8 cellular contexts compared by ENCODE assay signal in genomic region chr9:33813712-33814641, GRCh38. TPM values are rescaled to one million over a fixed set of nuclear protein-coding genes. Genes with fewer than 3 reads are reported as not detected.
DNase-seq lines count a peak whose midpoint lies in the region; ATAC-seq and TF ChIP-seq lines count a peak whose summit lies in the region.

No MANE protein-coding gene starts in this region.

- no peak overlapping the region for H3K4ac ChIP-seq in H9 (ENCODE audit: low read depth, low read length)

- H3K4me1 Mint-ChIP-seq in H9 (peaks cover 15 to 16% of the 10 kb centered on the region in 2 experiments), memory B cell (peaks cover 27% of the 10 kb centered on the region)

- H3K36me3 Mint-ChIP-seq in H9 (ENCODE audit: insufficient read depth in 1 of 3, low read depth in 3 of 3) = peaks cover 0 to 5% (median 0%) of the 10 kb centered on the region in 3 experiments; a peak in 3 of 7 replicates
- H3K36me3 Mint-ChIP-seq in memory B cell = no peaks in the 10 kb centered on the region

- no peak overlapping the region for H3T11ph ChIP-seq in H9 (ENCODE audit: low read length)

- no peak overlapping the region for H4K8ac ChIP-seq in H9 (replicated peaks; ENCODE audit: insufficient read length, low read depth, low read length)

- H2BK20ac ChIP-seq in H9 (ENCODE audit: low read depth, low read length, poor library complexity, severe bottlenecking) = no peak overlapping the region

- no peak overlapping the region for H3K18ac ChIP-seq in H9 (ENCODE audit: insufficient read length, low read depth, low read length)

- no peak overlapping the region for H3K14ac ChIP-seq in H9 (ENCODE audit: insufficient read depth, low read length)

- WGBS in H9 (ENCODE audit: extremely low coverage, insufficient read length, low lambda C conversion rate) = no CpG with 5 or more reads among the region's 8 CpGs

- no peak overlapping the region for H4K91ac ChIP-seq in H9 (ENCODE audit: insufficient read length, low read depth, low read length)

- H3K36me3 ChIP-seq in PC-3 (ENCODE audit: low read depth, low read length) = no peaks in the 10 kb centered on the region
- no peaks in the 10 kb centered on the region for H3K36me3 ChIP-seq in upper lobe of right lung

- POLR2A ChIA-PET in PC-3 (lab: Charles Lee; ENCODE audit: unreplicated experiment) = no interaction called here

- H2BK12ac ChIP-seq in H9 (ENCODE audit: insufficient read length, low read depth, low read length) = no peak overlapping the region

- H3K4me3 Mint-ChIP-seq in H9 (no peak overlapping the region), memory B cell (no peak overlapping the region)

- H3K23ac ChIP-seq in H9 (ENCODE audit: insufficient read length, low read depth, low read length) = no peak overlapping the region

- no peak overlapping the region for H2BK5ac ChIP-seq in H9 (ENCODE audit: insufficient read length, low read length)

- peaks cover 8% of the 10 kb centered on the region for H3K23me2 ChIP-seq in H9 (ENCODE audit: insufficient read length, low read depth, low read length, poor library complexity, severe bottlenecking)

- peak; percentile 14 for DNase-seq in CMK (ENCODE audit: low read depth)
- no peak for DNase-seq in H9
- peak; percentile 60 for DNase-seq in PC-3
- peak; percentile 65 for DNase-seq in cerebellum (ENCODE audit: low spot score)
- peak in 1 of 2 donors; percentile 60 for DNase-seq in memory B cell (ENCODE audit: low spot score in 2 of 2)
- DNase-seq in upper lobe of right lung = no peak
- no peak for DNase-seq in HK-2 (ENCODE audit: unreplicated experiment)

- CTCF ChIA-PET in PC-3 (lab: Charles Lee) = interaction anchor here (1.0 to 1.4 kb wide), 4 partner anchors 35 to 76 kb away, joined by 3 to 17 read pairs (median 8); no protein-coding TSS in a partner anchor

- H3K9me3 ChIP-seq in H9 (ENCODE audit: control insufficient read depth, low read depth, low read length) (no peaks in the 10 kb centered on the region), PC-3 (ENCODE audit: low read length) (no peaks in the 10 kb centered on the region), upper lobe of right lung (no peaks in the 10 kb centered on the region)

- no peak overlapping the region for H3K27ac Mint-ChIP-seq in H9
- peak overlapping the region; percentile 98 for H3K27ac Mint-ChIP-seq in memory B cell

- H3K79me1 ChIP-seq in H9 (ENCODE audit: insufficient read depth, low read depth, low read length, poor library complexity, severe bottlenecking) = no peaks in the 10 kb centered on the region

- no peak overlapping the region for H2BK120ac ChIP-seq in H9 (ENCODE audit: low read depth, low read length, poor library complexity, severe bottlenecking)

- ATAC-seq in PC-3 (peak; percentile 19), memory B cell (ENCODE audit: low read depth) (peak; percentile 30), upper lobe of right lung (no peak), GM21528 (IDR thresholded peaks at IDR 0.05; ENCODE audit: low FRiP score, unreplicated experiment) (no peak)

- no peak overlapping the region for H2AFZ ChIP-seq in H9 (ENCODE audit: low read length)
- no peak overlapping the region; the same call in 1 of the 2 replicates for H2AFZ ChIP-seq in PC-3 (ENCODE audit: low read length)

- H3K27me3 ChIP-seq in H9 (ENCODE audit: insufficient read depth, low read length) (no peaks in the 10 kb centered on the region), PC-3 (ENCODE audit: low read length) (no peaks in the 10 kb centered on the region), upper lobe of right lung (no peaks in the 10 kb centered on the region)

- TF ChIP-seq CTCF in H9 (conservative IDR thresholded peaks at IDR 0.05) = peak; percentile 83
- peak; percentile 51 for TF ChIP-seq CTCF in PC-3 (conservative IDR thresholded peaks at IDR 0.05; ENCODE audit: low read depth, low read length)
- TF ChIP-seq CTCF in upper lobe of right lung (IDR thresholded peaks at IDR 0.05) = peak; percentile 70

- H3K4me2 ChIP-seq in H9 (ENCODE audit: insufficient read depth, insufficient read length, low read length) (no peak overlapping the region), PC-3 (ENCODE audit: low read length) (peak overlapping the region; percentile 33)

- H3K9ac ChIP-seq in H9 (ENCODE audit: extremely low read depth, insufficient read length, low read length) = no peak overlapping the region
- H3K9ac ChIP-seq in PC-3 (ENCODE audit: low read length) = no peak overlapping the region

- H3K56ac ChIP-seq in H9 (ENCODE audit: insufficient read length, low read depth, low read length) = no peak overlapping the region

- H3K4me3 ChIP-seq in PC-3 (ENCODE audit: low read length) = no peak overlapping the region
- no peak overlapping the region for H3K4me3 ChIP-seq in upper lobe of right lung

- H3F3A ChIP-seq in PC-3 (ENCODE audit: low read length, unreplicated experiment) = no peaks in the 10 kb centered on the region

- no peak overlapping the region for H2AK5ac ChIP-seq in H9 (ENCODE audit: insufficient read length, low read length)

- H3K27ac ChIP-seq in H9 (ENCODE audit: insufficient read length, low read depth, low read length) = no peak overlapping the region
- peak overlapping the region; percentile 71 for H3K27ac ChIP-seq in PC-3 (ENCODE audit: low read length)
- peak overlapping the region; percentile 97 for H3K27ac ChIP-seq in upper lobe of right lung

- no peaks in the 10 kb centered on the region; the same call in 1 of the 2 replicates for H3K4me1 ChIP-seq in H9 (ENCODE audit: insufficient read depth, low read length)
- peaks cover 26% of the 10 kb centered on the region for H3K4me1 ChIP-seq in PC-3 (ENCODE audit: insufficient read depth, low read length)
- H3K4me1 ChIP-seq in upper lobe of right lung = peaks cover 37% of the 10 kb centered on the region

- intact Hi-C loops in PC-3 (cut with micrococcal nuclease) = loop anchor here (1.0 kb wide), 1 partner anchor 38 kb away; no protein-coding TSS in a partner anchor
- intact Hi-C loops in upper lobe of right lung (cut with DNase I) = loop anchor here (5.0 kb wide), 1 partner anchor 38 kb away; no protein-coding TSS in a partner anchor

- H3K9me2 ChIP-seq in PC-3 (replicated peaks; ENCODE audit: low read length) = no peaks in the 10 kb centered on the region

- H4K5ac ChIP-seq in H9 (ENCODE audit: insufficient read length, low read depth, low read length) = no peak overlapping the region

- H4K20me1 ChIP-seq in H9 (ENCODE audit: control insufficient read depth, insufficient read depth, insufficient read length) (no peaks in the 10 kb centered on the region), PC-3 (ENCODE audit: low read length) (peaks cover 5% of the 10 kb centered on the region; the same call in 1 of the 2 replicates)

- H3K9me3 Mint-ChIP-seq in H9 (no peaks in the 10 kb centered on the region; a peak in 1 of 5 replicates), memory B cell (no peaks in the 10 kb centered on the region)

- H3K27me3 Mint-ChIP-seq in H9 (ENCODE audit: low read depth) (no peaks in the 10 kb centered on the region; the same call in 1 of the 2 replicates), memory B cell (peaks cover 1% of the 10 kb centered on the region)

- BruUV-seq in PC-3 (replicated peaks; lab: Mats Ljungman, UMichigan) = no TSS peak

- peaks cover 6% of the 10 kb centered on the region; the same call in 1 of the 2 replicates for H3K79me2 ChIP-seq in H9 (ENCODE audit: insufficient read depth, low read length)
- H3K79me2 ChIP-seq in PC-3 (ENCODE audit: low read length) = peaks cover 27% of the 10 kb centered on the region

- H2BK15ac ChIP-seq in H9 (ENCODE audit: low read depth, low read length) = no peak overlapping the region

RNA-seq across cellular contexts. Expression of gene UBE2R2, which starts 3.0 kb away (rescaled TPM):
- total RNA-seq in H9 (2021) = 52.1 and 52.4 TPM in 2 replicates
- 18.4 and 20.9 TPM in 2 replicates for total RNA-seq in PC-3 (2014; rRNA removed)
- 27.2 TPM for total RNA-seq in cerebellum
- 36.7 TPM for total RNA-seq in upper lobe of right lung

RNA-seq across cellular contexts. Expression of gene PRSS3, which starts 18.6 kb away (rescaled TPM):
- total RNA-seq in H9 (2021) (not detected in 2 replicates), PC-3 (2014; rRNA removed) (225 and 240 TPM in 2 replicates), cerebellum (5.2 TPM), upper lobe of right lung (not detected)

Comparison
In these comparisons a context has a peak if more than half of its experiments do, and no peak if none do; other contexts are left out.
1. DNase-seq: peak in CMK (single experiment), PC-3 (single experiment) and cerebellum (single experiment); none in H9 (single experiment), upper lobe of right lung (single experiment) and HK-2 (single experiment).
2. ATAC-seq: peak in PC-3 (single experiment) and memory B cell (single experiment); none in upper lobe of right lung (single experiment) and GM21528 (single experiment).
3. RNA of gene PRSS3, which starts 18.6 kb away (total RNA-seq): 225 to 240 TPM in PC-3; 5.2 TPM in cerebellum (single experiment), not detected in H9 and not detected in upper lobe of right lung (single experiment); every median in the first group is over 10 times any median in the second.
4. Peak in every context shown above with its lines, with median percentiles within 50 percentile points of each other: CTCF ChIP-seq.